1 cellular context compared by ENCODE assay signal in the genomic region with DNA sequence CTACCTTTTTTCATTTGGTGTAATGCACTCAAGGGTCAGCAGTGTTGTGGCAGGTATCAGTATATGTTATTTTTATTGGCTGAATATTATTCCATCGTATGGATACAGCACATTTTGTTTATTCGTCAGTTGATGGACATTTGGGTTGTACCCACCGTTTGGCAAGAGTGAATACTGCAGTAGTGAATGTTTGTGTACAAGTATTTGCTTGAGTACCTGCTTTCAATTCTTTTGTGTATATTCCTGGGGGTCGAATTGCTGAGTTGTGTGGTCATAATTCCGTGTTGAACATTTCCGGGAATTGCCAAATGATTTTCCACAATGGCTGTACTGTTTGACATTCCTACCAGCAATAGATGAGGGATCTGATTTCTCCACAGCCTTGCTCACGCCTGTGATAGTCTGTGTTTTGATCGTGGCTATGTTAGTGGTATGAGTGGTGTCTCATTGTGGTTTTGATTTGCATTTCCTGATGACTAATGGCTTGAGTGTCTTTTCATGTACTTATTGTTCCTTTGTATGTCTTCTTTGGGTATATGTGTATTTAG.
TF ChIP-seq lines count a peak whose summit lies in the region.

No MANE protein-coding gene starts in this region.

TF ChIP-seq in HepG2, 621 proteins besides CTCF, POLR2A, EP300 and RAD21 (continued from another document and continues in another):
- peak; percentile 54 for TF ChIP-seq PPARG (CRISPR knock-in tag; conservative IDR thresholded peaks at IDR 0.05)
- TF ChIP-seq IRF2 (CRISPR knock-in tag; IDR thresholded peaks at IDR 0.05): peak; percentile 42; the same call in 1 of the 2 replicates
- no peak for TF ChIP-seq U2AF1 (optimal IDR thresholded peaks at IDR 0.05; ENCODE audit: low read depth, low read length)
- no peak for TF ChIP-seq ZNF720 (CRISPR knock-in tag; IDR thresholded peaks at IDR 0.05)
- TF ChIP-seq ATRX (CRISPR knock-in tag; IDR thresholded peaks at IDR 0.05; ENCODE audit: borderline replicate concordance): no peak
- TF ChIP-seq, protein P1, sequence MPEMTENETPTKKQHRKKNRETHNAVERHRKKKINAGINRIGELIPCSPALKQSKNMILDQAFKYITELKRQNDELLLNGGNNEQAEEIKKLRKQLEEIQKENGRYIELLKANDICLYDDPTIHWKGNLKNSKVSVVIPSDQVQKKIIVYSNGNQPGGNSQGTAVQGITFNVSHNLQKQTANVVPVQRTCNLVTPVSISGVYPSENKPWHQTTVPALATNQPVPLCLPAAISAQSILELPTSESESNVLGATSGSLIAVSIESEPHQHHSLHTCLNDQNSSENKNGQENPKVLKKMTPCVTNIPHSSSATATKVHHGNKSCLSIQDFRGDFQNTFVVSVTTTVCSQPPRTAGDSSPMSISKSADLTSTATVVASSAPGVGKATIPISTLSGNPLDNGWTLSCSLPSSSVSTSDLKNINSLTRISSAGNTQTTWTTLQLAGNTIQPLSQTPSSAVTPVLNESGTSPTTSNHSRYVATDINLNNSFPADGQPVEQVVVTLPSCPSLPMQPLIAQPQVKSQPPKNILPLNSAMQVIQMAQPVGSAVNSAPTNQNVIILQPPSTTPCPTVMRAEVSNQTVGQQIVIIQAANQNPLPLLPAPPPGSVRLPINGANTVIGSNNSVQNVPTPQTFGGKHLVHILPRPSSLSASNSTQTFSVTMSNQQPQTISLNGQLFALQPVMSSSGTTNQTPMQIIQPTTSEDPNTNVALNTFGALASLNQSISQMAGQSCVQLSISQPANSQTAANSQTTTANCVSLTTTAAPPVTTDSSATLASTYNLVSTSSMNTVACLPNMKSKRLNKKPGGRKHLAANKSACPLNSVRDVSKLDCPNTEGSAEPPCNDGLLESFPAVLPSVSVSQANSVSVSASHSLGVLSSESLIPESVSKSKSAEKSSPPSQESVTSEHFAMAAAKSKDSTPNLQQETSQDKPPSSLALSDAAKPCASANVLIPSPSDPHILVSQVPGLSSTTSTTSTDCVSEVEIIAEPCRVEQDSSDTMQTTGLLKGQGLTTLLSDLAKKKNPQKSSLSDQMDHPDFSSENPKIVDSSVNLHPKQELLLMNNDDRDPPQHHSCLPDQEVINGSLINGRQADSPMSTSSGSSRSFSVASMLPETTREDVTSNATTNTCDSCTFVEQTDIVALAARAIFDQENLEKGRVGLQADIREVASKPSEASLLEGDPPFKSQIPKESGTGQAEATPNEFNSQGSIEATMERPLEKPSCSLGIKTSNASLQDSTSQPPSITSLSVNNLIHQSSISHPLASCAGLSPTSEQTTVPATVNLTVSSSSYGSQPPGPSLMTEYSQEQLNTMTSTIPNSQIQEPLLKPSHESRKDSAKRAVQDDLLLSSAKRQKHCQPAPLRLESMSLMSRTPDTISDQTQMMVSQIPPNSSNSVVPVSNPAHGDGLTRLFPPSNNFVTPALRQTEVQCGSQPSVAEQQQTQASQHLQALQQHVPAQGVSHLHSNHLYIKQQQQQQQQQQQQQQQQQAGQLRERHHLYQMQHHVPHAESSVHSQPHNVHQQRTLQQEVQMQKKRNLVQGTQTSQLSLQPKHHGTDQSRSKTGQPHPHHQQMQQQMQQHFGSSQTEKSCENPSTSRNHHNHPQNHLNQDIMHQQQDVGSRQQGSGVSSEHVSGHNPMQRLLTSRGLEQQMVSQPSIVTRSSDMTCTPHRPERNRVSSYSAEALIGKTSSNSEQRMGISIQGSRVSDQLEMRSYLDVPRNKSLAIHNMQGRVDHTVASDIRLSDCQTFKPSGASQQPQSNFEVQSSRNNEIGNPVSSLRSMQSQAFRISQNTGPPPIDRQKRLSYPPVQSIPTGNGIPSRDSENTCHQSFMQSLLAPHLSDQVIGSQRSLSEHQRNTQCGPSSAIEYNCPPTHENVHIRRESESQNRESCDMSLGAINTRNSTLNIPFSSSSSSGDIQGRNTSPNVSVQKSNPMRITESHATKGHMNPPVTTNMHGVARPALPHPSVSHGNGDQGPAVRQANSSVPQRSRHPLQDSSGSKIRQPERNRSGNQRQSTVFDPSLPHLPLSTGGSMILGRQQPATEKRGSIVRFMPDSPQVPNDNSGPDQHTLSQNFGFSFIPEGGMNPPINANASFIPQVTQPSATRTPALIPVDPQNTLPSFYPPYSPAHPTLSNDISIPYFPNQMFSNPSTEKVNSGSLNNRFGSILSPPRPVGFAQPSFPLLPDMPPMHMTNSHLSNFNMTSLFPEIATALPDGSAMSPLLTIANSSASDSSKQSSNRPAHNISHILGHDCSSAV (CRISPR knock-in tag; IDR thresholded peaks at IDR 0.05; ENCODE audit: borderline replicate concordance): no peak
- TF ChIP-seq PAF1 (CRISPR knock-in tag; IDR thresholded peaks at IDR 0.05): no peak
- TF ChIP-seq, protein P2, sequence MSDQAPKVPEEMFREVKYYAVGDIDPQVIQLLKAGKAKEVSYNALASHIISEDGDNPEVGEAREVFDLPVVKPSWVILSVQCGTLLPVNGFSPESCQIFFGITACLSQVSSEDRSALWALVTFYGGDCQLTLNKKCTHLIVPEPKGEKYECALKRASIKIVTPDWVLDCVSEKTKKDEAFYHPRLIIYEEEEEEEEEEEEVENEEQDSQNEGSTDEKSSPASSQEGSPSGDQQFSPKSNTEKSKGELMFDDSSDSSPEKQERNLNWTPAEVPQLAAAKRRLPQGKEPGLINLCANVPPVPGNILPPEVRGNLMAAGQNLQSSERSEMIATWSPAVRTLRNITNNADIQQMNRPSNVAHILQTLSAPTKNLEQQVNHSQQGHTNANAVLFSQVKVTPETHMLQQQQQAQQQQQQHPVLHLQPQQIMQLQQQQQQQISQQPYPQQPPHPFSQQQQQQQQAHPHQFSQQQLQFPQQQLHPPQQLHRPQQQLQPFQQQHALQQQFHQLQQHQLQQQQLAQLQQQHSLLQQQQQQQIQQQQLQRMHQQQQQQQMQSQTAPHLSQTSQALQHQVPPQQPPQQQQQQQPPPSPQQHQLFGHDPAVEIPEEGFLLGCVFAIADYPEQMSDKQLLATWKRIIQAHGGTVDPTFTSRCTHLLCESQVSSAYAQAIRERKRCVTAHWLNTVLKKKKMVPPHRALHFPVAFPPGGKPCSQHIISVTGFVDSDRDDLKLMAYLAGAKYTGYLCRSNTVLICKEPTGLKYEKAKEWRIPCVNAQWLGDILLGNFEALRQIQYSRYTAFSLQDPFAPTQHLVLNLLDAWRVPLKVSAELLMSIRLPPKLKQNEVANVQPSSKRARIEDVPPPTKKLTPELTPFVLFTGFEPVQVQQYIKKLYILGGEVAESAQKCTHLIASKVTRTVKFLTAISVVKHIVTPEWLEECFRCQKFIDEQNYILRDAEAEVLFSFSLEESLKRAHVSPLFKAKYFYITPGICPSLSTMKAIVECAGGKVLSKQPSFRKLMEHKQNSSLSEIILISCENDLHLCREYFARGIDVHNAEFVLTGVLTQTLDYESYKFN (CRISPR knock-in tag; conservative IDR thresholded peaks at IDR 0.05): peak; percentile 47; the same call in 1 of the 2 replicates
- TF ChIP-seq, protein P3, sequence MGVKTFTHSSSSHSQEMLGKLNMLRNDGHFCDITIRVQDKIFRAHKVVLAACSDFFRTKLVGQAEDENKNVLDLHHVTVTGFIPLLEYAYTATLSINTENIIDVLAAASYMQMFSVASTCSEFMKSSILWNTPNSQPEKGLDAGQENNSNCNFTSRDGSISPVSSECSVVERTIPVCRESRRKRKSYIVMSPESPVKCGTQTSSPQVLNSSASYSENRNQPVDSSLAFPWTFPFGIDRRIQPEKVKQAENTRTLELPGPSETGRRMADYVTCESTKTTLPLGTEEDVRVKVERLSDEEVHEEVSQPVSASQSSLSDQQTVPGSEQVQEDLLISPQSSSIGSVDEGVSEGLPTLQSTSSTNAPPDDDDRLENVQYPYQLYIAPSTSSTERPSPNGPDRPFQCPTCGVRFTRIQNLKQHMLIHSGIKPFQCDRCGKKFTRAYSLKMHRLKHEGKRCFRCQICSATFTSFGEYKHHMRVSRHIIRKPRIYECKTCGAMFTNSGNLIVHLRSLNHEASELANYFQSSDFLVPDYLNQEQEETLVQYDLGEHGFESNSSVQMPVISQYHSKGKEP (CRISPR knock-in tag; IDR thresholded peaks at IDR 0.05): no peak
- TF ChIP-seq PHF8 (CRISPR knock-in tag; IDR thresholded peaks at IDR 0.05): no peak
- no peak for TF ChIP-seq ZNF703 (CRISPR knock-in tag; IDR thresholded peaks at IDR 0.05; ENCODE audit: borderline replicate concordance)
- 0 out of 2 replicates have a peak, but pooled peaks have one; percentile 54 for TF ChIP-seq KLF6 (CRISPR knock-in tag; IDR thresholded peaks at IDR 0.05)
- no peak for TF ChIP-seq CBX1 (IDR thresholded peaks at IDR 0.05; ENCODE audit: low read depth)
- TF ChIP-seq, protein P4, sequence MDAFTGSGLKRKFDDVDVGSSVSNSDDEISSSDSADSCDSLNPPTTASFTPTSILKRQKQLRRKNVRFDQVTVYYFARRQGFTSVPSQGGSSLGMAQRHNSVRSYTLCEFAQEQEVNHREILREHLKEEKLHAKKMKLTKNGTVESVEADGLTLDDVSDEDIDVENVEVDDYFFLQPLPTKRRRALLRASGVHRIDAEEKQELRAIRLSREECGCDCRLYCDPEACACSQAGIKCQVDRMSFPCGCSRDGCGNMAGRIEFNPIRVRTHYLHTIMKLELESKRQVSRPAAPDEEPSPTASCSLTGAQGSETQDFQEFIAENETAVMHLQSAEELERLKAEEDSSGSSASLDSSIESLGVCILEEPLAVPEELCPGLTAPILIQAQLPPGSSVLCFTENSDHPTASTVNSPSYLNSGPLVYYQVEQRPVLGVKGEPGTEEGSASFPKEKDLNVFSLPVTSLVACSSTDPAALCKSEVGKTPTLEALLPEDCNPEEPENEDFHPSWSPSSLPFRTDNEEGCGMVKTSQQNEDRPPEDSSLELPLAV (CRISPR knock-in tag; conservative IDR thresholded peaks at IDR 0.05; ENCODE audit: low read depth): no peak
- TF ChIP-seq NCOA5 (CRISPR knock-in tag; IDR thresholded peaks at IDR 0.05): no peak
- TF ChIP-seq SYNCRIP (IDR thresholded peaks at IDR 0.05; ENCODE audit: insufficient read depth, low read depth, low read length): no peak
- TF ChIP-seq, protein P5, sequence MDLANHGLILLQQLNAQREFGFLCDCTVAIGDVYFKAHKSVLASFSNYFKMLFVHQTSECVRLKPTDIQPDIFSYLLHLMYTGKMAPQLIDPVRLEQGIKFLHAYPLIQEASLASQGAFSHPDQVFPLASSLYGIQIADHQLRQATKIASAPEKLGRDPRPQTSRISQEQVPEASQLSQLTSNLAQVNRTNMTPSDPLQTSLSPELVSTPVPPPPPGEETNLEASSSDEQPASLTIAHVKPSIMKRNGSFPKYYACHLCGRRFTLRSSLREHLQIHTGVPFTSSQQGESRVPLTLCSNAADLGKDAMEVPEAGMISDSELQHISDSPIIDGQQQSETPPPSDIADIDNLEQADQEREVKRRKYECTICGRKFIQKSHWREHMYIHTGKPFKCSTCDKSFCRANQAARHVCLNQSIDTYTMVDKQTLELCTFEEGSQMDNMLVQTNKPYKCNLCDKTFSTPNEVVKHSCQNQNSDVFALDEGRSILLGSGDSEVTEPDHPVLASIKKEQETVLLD (CRISPR knock-in tag; IDR thresholded peaks at IDR 0.05; ENCODE audit: low read depth): no peak
- no peak for TF ChIP-seq NCOR1 (IDR thresholded peaks at IDR 0.05; ENCODE audit: borderline replicate concordance, low read length)
- TF ChIP-seq ZBTB20 (CRISPR knock-in tag; IDR thresholded peaks at IDR 0.05; ENCODE audit: borderline replicate concordance, low read depth): no peak
- TF ChIP-seq, protein P6, sequence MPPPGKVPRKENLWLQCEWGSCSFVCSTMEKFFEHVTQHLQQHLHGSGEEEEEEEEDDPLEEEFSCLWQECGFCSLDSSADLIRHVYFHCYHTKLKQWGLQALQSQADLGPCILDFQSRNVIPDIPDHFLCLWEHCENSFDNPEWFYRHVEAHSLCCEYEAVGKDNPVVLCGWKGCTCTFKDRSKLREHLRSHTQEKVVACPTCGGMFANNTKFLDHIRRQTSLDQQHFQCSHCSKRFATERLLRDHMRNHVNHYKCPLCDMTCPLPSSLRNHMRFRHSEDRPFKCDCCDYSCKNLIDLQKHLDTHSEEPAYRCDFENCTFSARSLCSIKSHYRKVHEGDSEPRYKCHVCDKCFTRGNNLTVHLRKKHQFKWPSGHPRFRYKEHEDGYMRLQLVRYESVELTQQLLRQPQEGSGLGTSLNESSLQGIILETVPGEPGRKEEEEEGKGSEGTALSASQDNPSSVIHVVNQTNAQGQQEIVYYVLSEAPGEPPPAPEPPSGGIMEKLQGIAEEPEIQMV (CRISPR knock-in tag; IDR thresholded peaks at IDR 0.05; ENCODE audit: low read depth): no peak
- TF ChIP-seq MAFG (CRISPR knock-in tag; IDR thresholded peaks at IDR 0.05): no peak
- TF ChIP-seq KDM6A (CRISPR knock-in tag; IDR thresholded peaks at IDR 0.05; ENCODE audit: low read depth): peak; percentile 19; the same call in 1 of the 2 replicates
- TF ChIP-seq, protein P7, sequence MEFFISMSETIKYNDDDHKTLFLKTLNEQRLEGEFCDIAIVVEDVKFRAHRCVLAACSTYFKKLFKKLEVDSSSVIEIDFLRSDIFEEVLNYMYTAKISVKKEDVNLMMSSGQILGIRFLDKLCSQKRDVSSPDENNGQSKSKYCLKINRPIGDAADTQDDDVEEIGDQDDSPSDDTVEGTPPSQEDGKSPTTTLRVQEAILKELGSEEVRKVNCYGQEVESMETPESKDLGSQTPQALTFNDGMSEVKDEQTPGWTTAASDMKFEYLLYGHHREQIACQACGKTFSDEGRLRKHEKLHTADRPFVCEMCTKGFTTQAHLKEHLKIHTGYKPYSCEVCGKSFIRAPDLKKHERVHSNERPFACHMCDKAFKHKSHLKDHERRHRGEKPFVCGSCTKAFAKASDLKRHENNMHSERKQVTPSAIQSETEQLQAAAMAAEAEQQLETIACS (CRISPR knock-in tag; IDR thresholded peaks at IDR 0.05): no peak
- no peak for TF ChIP-seq TAF1 (CRISPR knock-in tag; IDR thresholded peaks at IDR 0.05)
- no peak for TF ChIP-seq FOXA1 (IDR thresholded peaks at IDR 0.05)
- peak; percentile 78 for TF ChIP-seq FOXA1 (CRISPR knock-in tag; IDR thresholded peaks at IDR 0.05)
- TF ChIP-seq ZKSCAN8 (CRISPR knock-in tag; IDR thresholded peaks at IDR 0.05; ENCODE audit: borderline replicate concordance): no peak; the same call in 1 of the 2 replicates
- TF ChIP-seq SMARCE1 (IDR thresholded peaks at IDR 0.05; ENCODE audit: borderline replicate concordance): no peak
- TF ChIP-seq PCBP2 (optimal IDR thresholded peaks at IDR 0.05; ENCODE audit: low read depth, low read length, poor library complexity, severe bottlenecking): no peak
- TF ChIP-seq, protein P8, sequence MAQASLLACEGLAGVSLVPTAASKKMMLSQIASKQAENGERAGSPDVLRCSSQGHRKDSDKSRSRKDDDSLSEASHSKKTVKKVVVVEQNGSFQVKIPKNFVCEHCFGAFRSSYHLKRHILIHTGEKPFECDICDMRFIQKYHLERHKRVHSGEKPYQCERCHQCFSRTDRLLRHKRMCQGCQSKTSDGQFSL (CRISPR knock-in tag; IDR thresholded peaks at IDR 0.05): no peak
- TF ChIP-seq, protein P9, sequence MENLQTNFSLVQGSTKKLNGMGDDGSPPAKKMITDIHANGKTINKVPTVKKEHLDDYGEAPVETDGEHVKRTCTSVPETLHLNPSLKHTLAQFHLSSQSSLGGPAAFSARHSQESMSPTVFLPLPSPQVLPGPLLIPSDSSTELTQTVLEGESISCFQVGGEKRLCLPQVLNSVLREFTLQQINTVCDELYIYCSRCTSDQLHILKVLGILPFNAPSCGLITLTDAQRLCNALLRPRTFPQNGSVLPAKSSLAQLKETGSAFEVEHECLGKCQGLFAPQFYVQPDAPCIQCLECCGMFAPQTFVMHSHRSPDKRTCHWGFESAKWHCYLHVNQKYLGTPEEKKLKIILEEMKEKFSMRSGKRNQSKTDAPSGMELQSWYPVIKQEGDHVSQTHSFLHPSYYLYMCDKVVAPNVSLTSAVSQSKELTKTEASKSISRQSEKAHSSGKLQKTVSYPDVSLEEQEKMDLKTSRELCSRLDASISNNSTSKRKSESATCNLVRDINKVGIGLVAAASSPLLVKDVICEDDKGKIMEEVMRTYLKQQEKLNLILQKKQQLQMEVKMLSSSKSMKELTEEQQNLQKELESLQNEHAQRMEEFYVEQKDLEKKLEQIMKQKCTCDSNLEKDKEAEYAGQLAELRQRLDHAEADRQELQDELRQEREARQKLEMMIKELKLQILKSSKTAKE (CRISPR knock-in tag; IDR thresholded peaks at IDR 0.05; ENCODE audit: borderline replicate concordance): no peak
- no peak for TF ChIP-seq MBNL3 (CRISPR knock-in tag; conservative IDR thresholded peaks at IDR 0.05)
- no peak for TF ChIP-seq ZNF441 (CRISPR knock-in tag; IDR thresholded peaks at IDR 0.05; ENCODE audit: borderline replicate concordance)
- no peak for TF ChIP-seq ZNF180 (CRISPR knock-in tag; IDR thresholded peaks at IDR 0.05; ENCODE audit: borderline replicate concordance, low read depth)
